ENCODE assay signal across 11 cellular contexts in genomic region chr3:188390347-188390718, GRCh38.
A peak's percentile ranks its signal among the peaks of the same experiment; 100 is the strongest.
DNase-seq lines count a peak whose midpoint lies in the region; ATAC-seq and TF ChIP-seq lines count a peak whose summit lies in the region.
"Had no signal": no experiment of that assay in that cellular context is flagged by ENCODE, and none has a peak within 500 bp of the region (broad histone marks: within the 10 kb centered on the region; RNA-seq: fewer than 3 reads in every experiment).

No MANE protein-coding gene starts in this region.

- H4K5ac ChIP-seq in H9 (ENCODE audit: insufficient read length, low read depth, low read length) = no peak overlapping the region

- H3K4me2 ChIP-seq in H9 (ENCODE audit: insufficient read depth, insufficient read length, low read length) = no peak overlapping the region

- H3K4me3 Mint-ChIP-seq in CD4-positive, alpha-beta memory T cell = peak overlapping the region in 4 of 8 donors; percentile 4 to 56 (median 33)
- H3K4me3 Mint-ChIP-seq in T-cell = no peak overlapping the region
- H3K4me3 Mint-ChIP-seq in mesothelial cell of epicardium = no peak overlapping the region
- H3K4me3 Mint-ChIP-seq in H9 = no peak overlapping the region

- peaks cover 0 to 16% of the 10 kb centered on the region in 2 donors for H3K36me3 Mint-ChIP-seq in CD4-positive, alpha-beta memory T cell
- peaks cover 6% of the 10 kb centered on the region for H3K36me3 Mint-ChIP-seq in T-cell
- H3K36me3 Mint-ChIP-seq in mesothelial cell of epicardium = no peaks in the 10 kb centered on the region
- no peaks in the 10 kb centered on the region for H3K36me3 Mint-ChIP-seq in H9 (ENCODE audit: insufficient read depth in 1 of 3, low read depth in 3 of 3)

- H2BK120ac ChIP-seq in H9 (ENCODE audit: low read depth, low read length, poor library complexity, severe bottlenecking) = no peak overlapping the region

- no peaks in the 10 kb centered on the region for H3K36me3 ChIP-seq in CD4-positive, alpha-beta memory T cell (ENCODE audit: insufficient read depth, low read length)
- H3K36me3 ChIP-seq: brain microvascular endothelial cell had no signal

- H3K4me1 Mint-ChIP-seq in CD4-positive, alpha-beta memory T cell = peaks cover 15 to 25% (median 18%) of the 10 kb centered on the region in 4 donors
- H3K4me1 Mint-ChIP-seq in T-cell (peaks cover 21 to 31% (median 21%) of the 10 kb centered on the region in 3 donors), mesothelial cell of epicardium (peaks cover 30% of the 10 kb centered on the region), H9 (peaks cover 17 to 23% of the 10 kb centered on the region in 2 experiments)

- no peaks in the 10 kb centered on the region for H4K20me1 ChIP-seq in H9 (ENCODE audit: control insufficient read depth, insufficient read depth, insufficient read length)

- no peak overlapping the region for H3K9ac ChIP-seq in H9 (ENCODE audit: extremely low read depth, insufficient read length, low read length)

- no peak overlapping the region for H2AK5ac ChIP-seq in H9 (ENCODE audit: insufficient read length, low read length)

- DNase-seq in CD4-positive, alpha-beta memory T cell = no peak
- DNase-seq in T-cell (no peak), mesothelial cell of epicardium (ENCODE audit: low spot score in 2 of 2, unreplicated experiment in 2 of 2) (no peak), G401 (ENCODE audit: low spot score) (no peak), NCI-H1417 (lab: John Stamatoyannopoulos, UW) (no peak), H9 (no peak), NCI-H446 treated with DMSO at 0.1 percent for 48 hours (lab: John Stamatoyannopoulos, UW) (no peak)
- DNase-seq: brain microvascular endothelial cell, DMS53 had no signal

- no peaks in the 10 kb centered on the region for H3K27me3 ChIP-seq in CD4-positive, alpha-beta memory T cell (ENCODE audit: insufficient read depth, low read length)
- no peaks in the 10 kb centered on the region for H3K27me3 ChIP-seq in H9 (ENCODE audit: insufficient read depth, low read length)
- H3K27me3 ChIP-seq: brain microvascular endothelial cell had no signal

- no peaks in the 10 kb centered on the region for H3K9me3 ChIP-seq in CD4-positive, alpha-beta memory T cell (ENCODE audit: control insufficient read depth in 1 of 2, low read length in 2 of 2)
- no peaks in the 10 kb centered on the region for H3K9me3 ChIP-seq in H9 (ENCODE audit: control insufficient read depth, low read depth, low read length)

- H3K27ac Mint-ChIP-seq in CD4-positive, alpha-beta memory T cell = peak overlapping the region in 4 of 7 donors; percentile 28 to 80 (median 58)
- peak overlapping the region; percentile 47 to 53 for H3K27ac Mint-ChIP-seq in T-cell
- peak overlapping the region; percentile 8 for H3K27ac Mint-ChIP-seq in mesothelial cell of epicardium
- H3K27ac Mint-ChIP-seq in H9 = no peak overlapping the region; a peak in 1 of 7 replicates

- no peak overlapping the region for H2BK15ac ChIP-seq in H9 (ENCODE audit: low read depth, low read length)

- in situ Hi-C loops in G401 (cut with HindIII; ENCODE audit: low sequenced_read_pairs) = no loop called here

- no peak overlapping the region for H3K23ac ChIP-seq in H9 (ENCODE audit: insufficient read length, low read depth, low read length)

- intact Hi-C loops in CD4-positive, alpha-beta memory T cell (cut with micrococcal nuclease) = no loop called here

- POLR2A ChIA-PET in CD4-positive, alpha-beta memory T cell (lab: Charles Lee; ENCODE audit: partially characterized antibody) = interaction anchor here (1.2 kb wide), 1 partner anchor 645 kb away, joined by 3 read pairs; the partner anchor contains the start of gene BCL6
- POLR2A ChIA-PET in T-cell (lab: Charles Lee) = interaction anchor here in 1 of 2 donors (0.6 kb wide), 1 partner anchor 283 kb away, joined by 3 read pairs; no protein-coding TSS in a partner anchor

- peak; percentile 28 for ATAC-seq in GM21529 (IDR thresholded peaks at IDR 0.05; ENCODE audit: unreplicated experiment)
- ATAC-seq in T-cell (replicated peaks in 1 of 4) = no peak

- H3K14ac ChIP-seq in H9 (ENCODE audit: insufficient read depth, low read length) = no peak overlapping the region

- no peaks in the 10 kb centered on the region for H3K23me2 ChIP-seq in H9 (ENCODE audit: insufficient read length, low read depth, low read length, poor library complexity, severe bottlenecking)

- WGBS in H9 (ENCODE audit: extremely low coverage, insufficient read length, low lambda C conversion rate) = no CpG with 5 or more reads among the region's 4 CpGs

- H3K4me3 ChIP-seq in CD4-positive, alpha-beta memory T cell (ENCODE audit: low read length in 2 of 2) = no peak overlapping the region
- H3K4me3 ChIP-seq: lung had no signal

- no peak overlapping the region for H2BK12ac ChIP-seq in H9 (ENCODE audit: insufficient read length, low read depth, low read length)

- no peak overlapping the region for H3K18ac ChIP-seq in H9 (ENCODE audit: insufficient read length, low read depth, low read length)

- no peaks in the 10 kb centered on the region for H3K27me3 Mint-ChIP-seq in CD4-positive, alpha-beta memory T cell
- H3K27me3 Mint-ChIP-seq in T-cell (no peaks in the 10 kb centered on the region), mesothelial cell of epicardium (ENCODE audit: low read depth) (no peaks in the 10 kb centered on the region), H9 (ENCODE audit: low read depth) (no peaks in the 10 kb centered on the region)

- no peak overlapping the region for H2AFZ ChIP-seq in H9 (ENCODE audit: low read length)

- CTCF ChIA-PET in CD4-positive, alpha-beta memory T cell (lab: Charles Lee; ENCODE audit: partially characterized antibody) = interaction anchor here (1.1 kb wide), 1 partner anchor 650 kb away, joined by 3 read pairs; no protein-coding TSS in a partner anchor
- CTCF ChIA-PET in T-cell (lab: Charles Lee) = no interaction called here

- peaks cover 6% of the 10 kb centered on the region for H3K4me1 ChIP-seq in CD4-positive, alpha-beta memory T cell (ENCODE audit: insufficient read depth, low read length)
- H3K4me1 ChIP-seq in H9 (ENCODE audit: insufficient read depth, low read length) = no peaks in the 10 kb centered on the region

- TF ChIP-seq CTCF in mesothelial cell of epicardium (IDR thresholded peaks at IDR 0.05; ENCODE audit: unreplicated experiment) = no peak
- TF ChIP-seq CTCF in H9 (conservative IDR thresholded peaks at IDR 0.05) = no peak

- H3K27ac ChIP-seq in CD4-positive, alpha-beta memory T cell (ENCODE audit: low read depth, low read length) = no peak overlapping the region
- H3K27ac ChIP-seq in H9 (ENCODE audit: insufficient read length, low read depth, low read length) = no peak overlapping the region
- H3K27ac ChIP-seq: brain microvascular endothelial cell had no signal

- H3K9me3 Mint-ChIP-seq in CD4-positive, alpha-beta memory T cell = no peaks in the 10 kb centered on the region
- H3K9me3 Mint-ChIP-seq in T-cell = no peaks in the 10 kb centered on the region
- no peaks in the 10 kb centered on the region for H3K9me3 Mint-ChIP-seq in mesothelial cell of epicardium
- H3K9me3 Mint-ChIP-seq in H9 = no peaks in the 10 kb centered on the region

- H3K79me2 ChIP-seq in H9 (ENCODE audit: insufficient read depth, low read length) = no peaks in the 10 kb centered on the region

- no peak overlapping the region for H3K56ac ChIP-seq in H9 (ENCODE audit: insufficient read length, low read depth, low read length)

- H4K91ac ChIP-seq in H9 (ENCODE audit: insufficient read length, low read depth, low read length) = no peak overlapping the region

- H2BK20ac ChIP-seq in H9 (ENCODE audit: low read depth, low read length, poor library complexity, severe bottlenecking) = no peak overlapping the region

- H3K79me1 ChIP-seq in H9 (ENCODE audit: insufficient read depth, low read depth, low read length, poor library complexity, severe bottlenecking) = peaks cover 2% of the 10 kb centered on the region

- no peak overlapping the region for H4K8ac ChIP-seq in H9 (replicated peaks; ENCODE audit: insufficient read length, low read depth, low read length)

- no peak overlapping the region for H2BK5ac ChIP-seq in H9 (ENCODE audit: insufficient read length, low read length)

- H3T11ph ChIP-seq in H9 (ENCODE audit: low read length) = no peak overlapping the region

- no peak overlapping the region for H3K4ac ChIP-seq in H9 (ENCODE audit: low read depth, low read length)

Comparison
In these comparisons a context has a peak if more than half of its experiments do, and no peak if none do; other contexts are left out.
1. H3K27ac Mint-ChIP-seq: peak in CD4-positive, alpha-beta memory T cell (4 of 7), T-cell (2 of 2) and mesothelial cell of epicardium (single experiment); none in H9 (0 of 3).